3 cellular contexts compared by ENCODE assay signal in the genomic region with DNA sequence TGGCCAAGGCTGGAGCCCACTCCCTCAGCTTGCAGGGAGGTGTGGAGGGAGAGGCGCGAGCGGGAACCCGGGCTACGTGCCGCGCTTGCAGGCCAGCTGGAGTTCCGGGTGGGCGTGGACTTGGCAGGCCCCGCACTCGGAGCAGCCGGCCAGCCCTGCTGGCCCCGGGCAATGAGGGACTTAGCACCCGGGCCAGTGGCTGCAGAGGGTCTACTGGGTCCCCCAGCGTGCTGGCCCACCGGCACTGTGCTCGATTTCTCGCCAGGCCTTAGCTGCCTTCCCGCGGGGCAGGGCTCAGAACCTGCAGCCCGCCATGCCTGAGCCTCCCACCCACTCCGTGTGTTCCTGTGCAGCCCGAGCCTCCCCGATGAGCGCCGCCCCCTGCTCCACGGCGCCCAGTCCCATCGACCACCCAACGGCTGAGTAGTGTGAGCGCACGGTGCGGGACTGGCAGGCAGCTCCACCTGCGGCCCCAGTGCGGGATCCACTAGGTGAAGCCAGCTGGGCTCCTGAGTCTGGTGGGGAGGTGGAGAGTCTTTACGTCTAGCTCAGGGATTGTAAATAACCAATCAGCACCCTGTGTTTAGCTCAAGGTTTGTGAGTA. TPM values are rescaled to one million over a fixed set of nuclear protein-coding genes. Genes with fewer than 3 reads are reported as not detected.
"Had no signal": no experiment of that assay in that cellular context is flagged by ENCODE, and none has a peak within 500 bp of the region (broad histone marks: within the 10 kb centered on the region; RNA-seq: fewer than 3 reads in every experiment).

No MANE protein-coding gene starts in this region.

RNA-seq across cellular contexts. Expression of gene CFAP20DC, which starts 1.1 kb away (rescaled TPM):
- total RNA-seq: M059J, Peyer's patch had no signal
- polyA plus RNA-seq: aorta had no signal
